ENCODE assay signal across 11 cellular contexts in genomic region chr6:160972111-160972510, GRCh38. TPM values are rescaled to one million over a fixed set of nuclear protein-coding genes. Genes with fewer than 3 reads are reported as not detected.
DNase-seq lines count a peak whose midpoint lies in the region; ATAC-seq, FAIRE-seq and TF ChIP-seq lines count a peak whose summit lies in the region.
"Had no signal": no experiment of that assay in that cellular context is flagged by ENCODE, and none has a peak within 500 bp of the region (broad histone marks: within the 10 kb centered on the region; RNA-seq: fewer than 3 reads in every experiment).

No MANE protein-coding gene starts in this region.

- SMC1A ChIA-PET in GM12878 (lab: Charles Lee; ENCODE audit: uncharacterized antibody, unreplicated experiment) = interaction anchor here (1.0 kb wide), 1 partner anchor 40 kb away, joined by 3 read pairs; no protein-coding TSS in a partner anchor

- TF ChIP-seq RAD21 in GM12878 (IDR thresholded peaks at IDR 0.05; ENCODE audit: insufficient read depth, low read depth, low read length) = no peak

- BruUV-seq in GM12878 (replicated peaks; lab: Mats Ljungman, UMichigan) = no TSS peak

- intact Hi-C loops in activated CD4-positive, alpha-beta T cell treated with anti-CD3 and anti-CD28 coated beads for 36 hours (cut with DNase I, micrococcal nuclease) = no loop called here
- intact Hi-C loops in GM12878 (cut with micrococcal nuclease; ENCODE audit: unreplicated experiment) = no loop called here

- H3K27ac ChIP-seq in GM12878 (ENCODE audit: control insufficient read depth, insufficient read depth) = no peak overlapping the region
- H3K27ac ChIP-seq: C4-2B had no signal

- peak; percentile 26 for ATAC-seq in activated CD4-positive, alpha-beta T cell treated with anti-CD3 and anti-CD28 coated beads for 36 hours
- ATAC-seq in HG03469 (IDR thresholded peaks at IDR 0.05; ENCODE audit: unreplicated experiment) (peak; percentile 82), GM12878 (no peak), HG02588 (IDR thresholded peaks at IDR 0.05; ENCODE audit: unreplicated experiment) (no peak), GM19397 (IDR thresholded peaks at IDR 0.05; ENCODE audit: unreplicated experiment) (no peak)

- WGBS in GM12878 (ENCODE audit: insufficient coverage, insufficient replicate concordance, low lambda C conversion rate, missing lambda C conversion rate) = 4% methylated on average over 3 of the region's 3 CpGs

- H3K4me3 Mint-ChIP-seq in activated CD4-positive, alpha-beta T cell treated with anti-CD3 and anti-CD28 coated beads for 36 hours = no peak overlapping the region
- H3K4me3 Mint-ChIP-seq: activated T-cell treated with anti-CD3 and anti-CD28 coated beads, Interleukin-2, amount 50 U/mL, for 72 hours had no signal

- no peak overlapping the region for H3K4me2 ChIP-seq in GM12878 (ENCODE audit: control insufficient read depth, insufficient read depth)
- H3K4me2 ChIP-seq: hepatocyte had no signal

- peaks cover 9% of the 10 kb centered on the region for H3K27me3 Mint-ChIP-seq in activated CD4-positive, alpha-beta T cell treated with anti-CD3 and anti-CD28 coated beads for 36 hours

- FAIRE-seq in GM12878 (lab: Jason Lieb, UNC) = no peak
- no peak for FAIRE-seq in urothelium cell line (lab: Jason Lieb, UNC)

- no peak overlapping the region for H2AFZ ChIP-seq in GM12878 (ENCODE audit: control insufficient read depth, low read depth, low read length)
- H2AFZ ChIP-seq: hepatocyte had no signal

- no peak for DNase-seq in activated CD4-positive, alpha-beta T cell treated with anti-CD3 and anti-CD28 coated beads for 36 hours
- DNase-seq in activated CD4-positive, alpha-beta T cell treated with anti-CD3 and anti-CD28 coated beads for 4 hours = no peak
- DNase-seq in GM12878 (ENCODE audit: low read depth, low spot score) = no peak
- peak; percentile 69 for DNase-seq in urothelium cell line (ENCODE audit: low spot score)
- DNase-seq in AML-193 (lab: John Stamatoyannopoulos, UW) = no peak
- DNase-seq: activated T-cell treated with anti-CD3 and anti-CD28 coated beads, Interleukin-2, amount 50 U/mL, for 72 hours had no signal

- TF ChIP-seq POLR2A in GM12878 (IDR thresholded peaks at IDR 0.05; ENCODE audit: low read depth, low read length) = no peak

- H3K9me3 ChIP-seq in GM12878 (replicated peaks; ENCODE audit: control insufficient read depth, insufficient read depth, low read length) = no peaks in the 10 kb centered on the region

- H3K36me3 ChIP-seq in GM12878 (ENCODE audit: control insufficient read depth in 2 of 2, insufficient read depth in 2 of 2, low read length in 1 of 2) = no peaks in the 10 kb centered on the region

- no peak for TF ChIP-seq EP300 in GM12878 (IDR thresholded peaks at IDR 0.05; ENCODE audit: borderline replicate concordance in 1 of 2, control insufficient read depth in 1 of 2, low read depth in 2 of 2, low read length in 2 of 2)

- no peak overlapping the region for H3K4me3 ChIP-seq in GM12878
- H3K4me3 ChIP-seq: hepatocyte had no signal

- H3K9me3 Mint-ChIP-seq in activated CD4-positive, alpha-beta T cell treated with anti-CD3 and anti-CD28 coated beads for 36 hours (ENCODE audit: low read depth) = no peaks in the 10 kb centered on the region
- H3K9me3 Mint-ChIP-seq: activated T-cell treated with anti-CD3 and anti-CD28 coated beads, Interleukin-2, amount 50 U/mL, for 72 hours had no signal

- in situ Hi-C loops in GM12878 (cut with MboI) = no loop called here

- H3K79me2 ChIP-seq in GM12878 (ENCODE audit: control insufficient read depth, insufficient read depth, low read length) = no peaks in the 10 kb centered on the region
- H3K79me2 ChIP-seq: hepatocyte had no signal

- H3K36me3 Mint-ChIP-seq in activated CD4-positive, alpha-beta T cell treated with anti-CD3 and anti-CD28 coated beads for 36 hours (ENCODE audit: low read depth) = no peaks in the 10 kb centered on the region

- no peak overlapping the region for H3K27ac Mint-ChIP-seq in activated CD4-positive, alpha-beta T cell treated with anti-CD3 and anti-CD28 coated beads for 36 hours
- H3K27ac Mint-ChIP-seq: activated T-cell treated with anti-CD3 and anti-CD28 coated beads, Interleukin-2, amount 50 U/mL, for 72 hours had no signal

- POLR2A ChIA-PET in activated CD4-positive, alpha-beta T cell treated with anti-CD3 and anti-CD28 coated beads for 36 hours (lab: Charles Lee) = no interaction called here
- POLR2A ChIA-PET in GM12878 (lab: Charles Lee) = no interaction called here

- TF ChIP-seq CTCF in GM12878 (IDR thresholded peaks at IDR 0.05 in 2 of 3, conservative IDR thresholded peaks at IDR 0.05 in 1 of 3; ENCODE audit: control insufficient read depth in 2 of 3, extremely low read depth in 1 of 3, insufficient read depth in 1 of 3, low read depth in 3 of 3, low read length in 3 of 3) = no peak

- H3K4me1 Mint-ChIP-seq in activated CD4-positive, alpha-beta T cell treated with anti-CD3 and anti-CD28 coated beads for 36 hours = no peaks in the 10 kb centered on the region

- H4K20me1 ChIP-seq in GM12878 (ENCODE audit: control insufficient read depth, insufficient read depth) = no peaks in the 10 kb centered on the region

- RAD21 ChIA-PET in GM12878 (lab: Charles Lee; ENCODE audit: unreplicated experiment) = no interaction called here

- CTCF ChIA-PET in activated CD4-positive, alpha-beta T cell treated with anti-CD3 and anti-CD28 coated beads for 36 hours (lab: Charles Lee) = no interaction called here
- CTCF ChIA-PET in GM12878 (lab: Yijun Ruan, JAX) = interaction anchor here (1.5 kb wide), 1 partner anchor 14 kb away, joined by 3 read pairs; no protein-coding TSS in a partner anchor

- H3K27me3 ChIP-seq in GM12878 (replicated peaks in 1 of 2; ENCODE audit: control insufficient read depth in 2 of 2, insufficient read depth in 2 of 2, low read length in 1 of 2) = peaks cover 0 to 1% of the 10 kb centered on the region in 2 experiments; a peak in 2 of 4 replicates
- H3K27me3 ChIP-seq: hepatocyte had no signal

- no peak overlapping the region for H3K9ac ChIP-seq in GM12878 (ENCODE audit: control insufficient read depth, insufficient read depth, low read length)

- no peaks in the 10 kb centered on the region for H3K4me1 ChIP-seq in GM12878 (ENCODE audit: control insufficient read depth, insufficient read depth, low read length)

TF ChIP-seq in GM12878, 131 proteins besides CTCF, POLR2A, EP300 and RAD21:
- TF ChIP-seq CHD1 (IDR thresholded peaks at IDR 0.05; ENCODE audit: low read depth, low read length) = no peak
- no peak for TF ChIP-seq RFX5 (IDR thresholded peaks at IDR 0.05; ENCODE audit: low read depth, low read length)
- peak; percentile 49; the same call in 1 of the 2 replicates for TF ChIP-seq RUNX3 (IDR thresholded peaks at IDR 0.05; ENCODE audit: low read length)
- TF ChIP-seq HDAC6 (IDR thresholded peaks at IDR 0.05; ENCODE audit: unreplicated experiment) = no peak
- no peak for TF ChIP-seq EGR1 (IDR thresholded peaks at IDR 0.05; ENCODE audit: borderline replicate concordance in 1 of 2, low read depth in 2 of 2, low read length in 2 of 2)
- no peak for TF ChIP-seq SMARCA5 (IDR thresholded peaks at IDR 0.05)
- TF ChIP-seq BRCA1 (IDR thresholded peaks at IDR 0.05; ENCODE audit: low read depth, low read length) = no peak

RNA-seq across cellular contexts. Expression of gene MAP3K4, which starts 19.5 kb away (rescaled TPM):
- total RNA-seq in activated CD4-positive, alpha-beta T cell treated with anti-CD3 and anti-CD28 coated beads for 36 hours = 10 to 100 TPM; 45.3 to 61.2 TPM
- 154 and 168 TPM in 2 replicates for total RNA-seq in GM12878 (2013; cell fraction: nucleolus; rRNA removed)
- total RNA-seq in GM12878 (2014; rRNA removed) (28.0 and 35.7 TPM in 2 replicates), GM12878 (2014; rRNA removed; fragmentation: Illumina TruSeq; extraction: Trizol) (30.9 and 33.4 TPM in 2 replicates), GM12878 (2021) (42.8 and 44.5 TPM in 2 replicates)
- polyA plus RNA-seq in GM12878 (2011; ENCODE audit: low read depth) = 21.1 TPM
- polyA plus RNA-seq in GM12878 (2011; rRNA removed) (28.3 and 30.3 TPM in 2 replicates), GM12878 (2014; fragmentation: Illumina TruSeq; extraction: Trizol) (26.2 and 31.9 TPM in 2 replicates), GM12878 (2014; fragmentation: Nextera tagmentation; extraction: Ambion mirVana) (10 to 100 TPM; 14.0 to 15.8 TPM), GM12878 (2014; rRNA removed) (20.0 and 24.4 TPM in 2 replicates), GM12878 (2016; fragmentation: Nextera tagmentation; extraction: Ambion mirVana) (10 to 100 TPM; 19.7 to 19.8 TPM)
- polyA plus RNA-seq in GM12878 (2011; cell fraction: cytosol; rRNA removed) = 17.1 and 18.2 TPM in 2 replicates
- polyA plus RNA-seq in GM12878 (2011; cell fraction: nucleus; rRNA removed) = 70.7 and 74.8 TPM in 2 replicates
- polyA plus RNA-seq in GM12878 (2012) = 22.7 and 25.9 TPM in 2 replicates
- polyA minus RNA-seq in GM12878 (2011; rRNA and poly(A)+ RNA removed) = 35.0 and 44.7 TPM in 2 replicates
- 9.2 and 17.6 TPM in 2 replicates for polyA minus RNA-seq in GM12878 (2011; cell fraction: cytosol; rRNA and poly(A)+ RNA removed)
- polyA minus RNA-seq in GM12878 (2011; cell fraction: nucleus; rRNA and poly(A)+ RNA removed) = 53.7 and 88.4 TPM in 2 replicates

Comparison
In these comparisons a context has a peak if more than half of its experiments do, and no peak if none do; other contexts are left out.
1. ATAC-seq: peak in activated CD4-positive, alpha-beta T cell treated with anti-CD3 and anti-CD28 coated beads for 36 hours (single experiment) and HG03469 (single experiment); none in GM12878 (single experiment), HG02588 (single experiment) and GM19397 (single experiment).